Comparison of ENCODE assay signal across 28 cellular contexts in genomic region chrX:155899366-155899765, GRCh38.
"Had no signal": no experiment of that assay in that cellular context is flagged by ENCODE, and none has a peak within 500 bp of the region (broad histone marks: within the 10 kb centered on the region; RNA-seq: fewer than 3 reads in every experiment).

No MANE protein-coding gene starts in this region.

- H3K4me3 ChIP-seq: hepatocyte, left lung, lower lobe of right lung, ovary, skin epidermis, stomach, testis, thyroid gland, transverse colon, upper lobe of left lung, vagina had no signal

- H3K36me3 ChIP-seq: ovary had no signal

- H3K27ac Mint-ChIP-seq: mesothelial cell of epicardium; naive thymus-derived CD4-positive, alpha-beta T cell; natural killer cell treated with Interleukin-12 subunit alpha and Interleukin-12 subunit beta and Interleukin-15 and Interleukin-18, amount 100 ng/mL, for 72 hours; progenitor cell of endocrine pancreas; stimulated activated naive B cell treated with anti-CD40 and anti-IgM and Interleukin-4, amounts not matched to agents 10 μg/mL and 1 μg/mL and 100 μg/mL, for 72 hours had no signal

- H2AFZ ChIP-seq: hepatocyte had no signal

- H3K27me3 ChIP-seq: hepatocyte, left lung, ovary, stomach, testis, thyroid gland, transverse colon, upper lobe of left lung, vagina had no signal

- ATAC-seq: left cardiac atrium; left lung; lower lobe of right lung; naive thymus-derived CD4-positive, alpha-beta T cell; natural killer cell treated with Interleukin-12 subunit alpha and Interleukin-12 subunit beta and Interleukin-15 and Interleukin-18, amount 100 ng/mL, for 72 hours; right cardiac atrium; sciatic nerve; stimulated activated naive CD8-positive, alpha-beta T cell treated with anti-CD3 and anti-CD28 coated beads, Interleukin-15, Interleukin-2, amounts not matched to agents 100 U/mL and 50 U/mL, for 24 hours had no signal

- DNase-seq: kidney glomerular epithelial cell; left cardiac atrium; left lung; lower lobe of right lung; mammary epithelial cell; mesendoderm; naive thymus-derived CD4-positive, alpha-beta T cell; ovary; retina; right cardiac atrium; stimulated activated CD4-positive, alpha-beta T cell treated with anti-CD3 and anti-CD28 coated beads, Interleukin-12 subunit alpha, Interleukin-12 subunit beta, amount 100 ng/mL, for 4 hours; stimulated activated CD4-positive, alpha-beta T cell treated with anti-CD3 and anti-CD28 coated beads, Interleukin-15, amount 100 ng/mL, for 24 hours; stimulated activated CD4-positive, alpha-beta T cell treated with anti-CD3 and anti-CD28 coated beads, Interleukin-2, amount 100 ng/mL, for 24 hours; stimulated activated CD4-positive, alpha-beta T cell treated with anti-CD3 and anti-CD28 coated beads, Interleukin-4, amount 100 ng/mL, for 1 hour; stimulated activated naive B cell treated with anti-CD40 and anti-IgM and Interleukin-4, amounts not matched to agents 10 μg/mL and 1 μg/mL and 100 μg/mL, for 72 hours; stimulated activated naive CD8-positive, alpha-beta T cell treated with anti-CD3 and anti-CD28 coated beads, Interleukin-15, Interleukin-2, amounts not matched to agents 100 U/mL and 50 U/mL, for 24 hours; stomach; testis; thyroid gland; transverse colon; upper lobe of left lung had no signal

- H3K79me2 ChIP-seq: hepatocyte had no signal

- H3K4me1 ChIP-seq: left lung, lower lobe of right lung, stomach, testis, thyroid gland, upper lobe of left lung, vagina had no signal

- H3K4me2 ChIP-seq: hepatocyte had no signal

- H3K4me1 Mint-ChIP-seq: mesothelial cell of epicardium had no signal

- H3K4me3 Mint-ChIP-seq: mesothelial cell of epicardium; naive thymus-derived CD4-positive, alpha-beta T cell; natural killer cell treated with Interleukin-12 subunit alpha and Interleukin-12 subunit beta and Interleukin-15 and Interleukin-18, amount 100 ng/mL, for 72 hours; stimulated activated naive B cell treated with anti-CD40 and anti-IgM and Interleukin-4, amounts not matched to agents 10 μg/mL and 1 μg/mL and 100 μg/mL, for 72 hours had no signal

- H3K27ac ChIP-seq: hepatocyte, left lung, lower lobe of right lung, ovary, skin epidermis, stomach, testis, thyroid gland, transverse colon, upper lobe of left lung, vagina had no signal

- H3K9me3 Mint-ChIP-seq: natural killer cell treated with Interleukin-12 subunit alpha and Interleukin-12 subunit beta and Interleukin-15 and Interleukin-18, amount 100 ng/mL, for 72 hours; stimulated activated naive B cell treated with anti-CD40 and anti-IgM and Interleukin-4, amounts not matched to agents 10 μg/mL and 1 μg/mL and 100 μg/mL, for 72 hours had no signal

- H3K27me3 Mint-ChIP-seq: naive thymus-derived CD4-positive, alpha-beta T cell; natural killer cell treated with Interleukin-12 subunit alpha and Interleukin-12 subunit beta and Interleukin-15 and Interleukin-18, amount 100 ng/mL, for 72 hours; progenitor cell of endocrine pancreas; stimulated activated naive B cell treated with anti-CD40 and anti-IgM and Interleukin-4, amounts not matched to agents 10 μg/mL and 1 μg/mL and 100 μg/mL, for 72 hours had no signal

- H3K9me3 ChIP-seq: left lung, lower lobe of right lung, ovary, stomach, testis, thyroid gland, transverse colon, upper lobe of left lung, vagina had no signal
